In the genomic region with DNA sequence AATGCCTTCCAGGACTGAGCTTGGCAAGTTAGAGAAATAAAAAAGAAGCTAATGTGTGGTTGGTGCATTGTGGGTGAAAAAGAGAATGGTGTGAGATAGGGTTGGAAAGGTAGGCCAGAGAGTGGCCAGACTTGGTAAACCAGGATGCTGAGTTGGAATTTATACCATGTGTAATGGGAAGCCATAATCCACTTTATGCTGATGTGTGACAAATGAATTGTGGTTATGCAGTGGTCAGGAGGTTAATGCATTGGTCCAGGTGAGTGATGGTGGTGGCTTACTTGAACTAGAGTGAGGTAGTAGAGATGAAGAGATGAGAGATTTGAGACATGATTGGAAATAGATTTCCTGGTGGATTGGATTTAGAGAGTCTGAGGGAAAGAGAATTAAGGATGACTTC, we compare ENCODE assay signal across 10 cellular contexts. TPM values are rescaled to one million over a fixed set of nuclear protein-coding genes. Genes with fewer than 3 reads are reported as not detected.
DNase-seq lines count a peak whose midpoint lies in the region; ATAC-seq lines count a peak whose summit lies in the region.
"Had no signal": no experiment of that assay in that cellular context is flagged by ENCODE, and none has a peak within 500 bp of the region (broad histone marks: within the 10 kb centered on the region; RNA-seq: fewer than 3 reads in every experiment).

No MANE protein-coding gene starts in this region.

- peak overlapping the region; percentile 96 to 100 (median 98) for H3K4me3 Mint-ChIP-seq in CD4-positive, alpha-beta memory T cell
- H3K4me3 Mint-ChIP-seq in activated naive CD8-positive, alpha-beta T cell treated with anti-CD3 and anti-CD28 coated beads, Interleukin-2, amount 10 ng/mL, durations not matched to agents 7 days and 5 days, result peak overlapping the region; percentile 99

- H3K27me3 Mint-ChIP-seq in CD4-positive, alpha-beta memory T cell, result peaks cover 0 to 7% of the 10 kb centered on the region in 2 donors
- H3K27me3 Mint-ChIP-seq in activated naive CD8-positive, alpha-beta T cell treated with anti-CD3 and anti-CD28 coated beads, Interleukin-2, amount 10 ng/mL, durations not matched to agents 7 days and 5 days, result no peaks in the 10 kb centered on the region

- ATAC-seq in activated naive CD8-positive, alpha-beta T cell treated with anti-CD3 and anti-CD28 coated beads, Interleukin-2, amount 10 ng/mL, durations not matched to agents 7 days and 5 days (ENCODE audit: low read depth), result no peak
- ATAC-seq in HG02610 (IDR thresholded peaks at IDR 0.05; ENCODE audit: unreplicated experiment), result no peak

- H3K9me3 Mint-ChIP-seq in CD4-positive, alpha-beta memory T cell, result peaks cover 0 to 11% (median 0%) of the 10 kb centered on the region in 8 donors
- no peaks in the 10 kb centered on the region for H3K9me3 Mint-ChIP-seq in activated naive CD8-positive, alpha-beta T cell treated with anti-CD3 and anti-CD28 coated beads, Interleukin-2, amount 10 ng/mL, durations not matched to agents 7 days and 5 days

- H3K27me3 ChIP-seq in CD4-positive, alpha-beta memory T cell (ENCODE audit: insufficient read depth, low read length), result no peaks in the 10 kb centered on the region
- no peaks in the 10 kb centered on the region for H3K27me3 ChIP-seq in HUES64 (ENCODE audit: insufficient read depth, low read length)

- H3K4me3 ChIP-seq in CD4-positive, alpha-beta memory T cell (ENCODE audit: low read length in 2 of 2), result no peak overlapping the region
- H3K4me3 ChIP-seq in HUES64 (ENCODE audit: low read length), result peak overlapping the region; percentile 93
- H3K4me3 ChIP-seq in mesodermal cell (ENCODE audit: extremely low read depth, insufficient read depth, low read length, poor library complexity, severe bottlenecking), result peak overlapping the region; percentile 78

- H3K27ac Mint-ChIP-seq in CD4-positive, alpha-beta memory T cell, result peak overlapping the region in 5 of 7 donors; percentile 71 to 100 (median 99)
- peak overlapping the region; percentile 99 for H3K27ac Mint-ChIP-seq in activated naive CD8-positive, alpha-beta T cell treated with anti-CD3 and anti-CD28 coated beads, Interleukin-2, amount 10 ng/mL, durations not matched to agents 7 days and 5 days

- H3K9ac ChIP-seq in HUES64 (ENCODE audit: low read depth, low read length), result peak overlapping the region; percentile 97

- H3K4me1 ChIP-seq in CD4-positive, alpha-beta memory T cell (ENCODE audit: insufficient read depth, low read length), result peaks cover 27% of the 10 kb centered on the region
- H3K4me1 ChIP-seq in HUES64 (ENCODE audit: insufficient read depth, low read length) (peaks cover 8% of the 10 kb centered on the region; the same call in 1 of the 2 replicates), mesodermal cell (ENCODE audit: control insufficient read depth, insufficient read depth, low read length, poor library complexity, severe bottlenecking) (peaks cover 9% of the 10 kb centered on the region)

- peaks cover 14 to 30% of the 10 kb centered on the region in 2 donors for H3K36me3 Mint-ChIP-seq in CD4-positive, alpha-beta memory T cell
- H3K36me3 Mint-ChIP-seq in activated naive CD8-positive, alpha-beta T cell treated with anti-CD3 and anti-CD28 coated beads, Interleukin-2, amount 10 ng/mL, durations not matched to agents 7 days and 5 days, result peaks cover 13% of the 10 kb centered on the region

- POLR2A ChIA-PET in CD4-positive, alpha-beta memory T cell (lab: Charles Lee; ENCODE audit: partially characterized antibody), result interaction anchor here (0.7 to 10.5 kb wide), 13 partner anchors 23 to 112 kb away, joined by 3 to 611 read pairs (median 44); partner anchors contain the start of genes AURKB, BORCS6, RANGRF and SLC25A35
- POLR2A ChIA-PET in activated naive CD8-positive, alpha-beta T cell treated with anti-CD3 and anti-CD28 coated beads, Interleukin-2, amount 10 ng/mL, durations not matched to agents 7 days and 5 days (lab: Charles Lee), result interaction anchor here (1.2 to 4.0 kb wide), 5 partner anchors 39 to 76 kb away, joined by 3 to 52 read pairs (median 31); partner anchors contain the start of genes AURKB, RANGRF and SLC25A35

- peak overlapping the region; percentile 98 for H3K27ac ChIP-seq in CD4-positive, alpha-beta memory T cell (ENCODE audit: low read depth, low read length)
- peak overlapping the region; percentile 99 for H3K27ac ChIP-seq in HUES64 (ENCODE audit: low read depth, low read length)
- no peak overlapping the region for H3K27ac ChIP-seq in mesodermal cell (ENCODE audit: low read depth, low read length, severe bottlenecking)

- DNase-seq in CD4-positive, alpha-beta memory T cell, result no peak
- DNase-seq in activated naive CD8-positive, alpha-beta T cell treated with anti-CD3 and anti-CD28 coated beads, Interleukin-2, amount 10 ng/mL, durations not matched to agents 7 days and 5 days, result no peak
- DNase-seq in AG08396 (ENCODE audit: low spot score), result no peak
- DNase-seq in amniotic stem cell (lab: John Stamatoyannopoulos, UW), result no peak
- no peak for DNase-seq in activated gamma-delta T cell (lab: John Stamatoyannopoulos, UW)
- DNase-seq: foreskin melanocyte, small intestine had no signal

- H3K36me3 ChIP-seq in CD4-positive, alpha-beta memory T cell (ENCODE audit: insufficient read depth, low read length), result peaks cover 6% of the 10 kb centered on the region
- H3K36me3 ChIP-seq in HUES64 (ENCODE audit: insufficient read depth, low read length), result peaks cover 21% of the 10 kb centered on the region
- H3K36me3 ChIP-seq in mesodermal cell (ENCODE audit: control insufficient read depth, insufficient read depth, low read length), result peaks cover 15% of the 10 kb centered on the region

- H3K9me3 ChIP-seq in CD4-positive, alpha-beta memory T cell (ENCODE audit: control insufficient read depth in 1 of 2, low read length in 2 of 2), result no peaks in the 10 kb centered on the region
- H3K9me3 ChIP-seq in HUES64 (ENCODE audit: insufficient read depth, low read depth, low read length) (no peaks in the 10 kb centered on the region), mesodermal cell (ENCODE audit: control insufficient read depth, low read length) (no peaks in the 10 kb centered on the region)

- intact Hi-C loops in CD4-positive, alpha-beta memory T cell (cut with micrococcal nuclease), result no loop called here

- peaks cover 27 to 57% (median 32%) of the 10 kb centered on the region in 4 donors for H3K4me1 Mint-ChIP-seq in CD4-positive, alpha-beta memory T cell
- peaks cover 26% of the 10 kb centered on the region for H3K4me1 Mint-ChIP-seq in activated naive CD8-positive, alpha-beta T cell treated with anti-CD3 and anti-CD28 coated beads, Interleukin-2, amount 10 ng/mL, durations not matched to agents 7 days and 5 days

- CTCF ChIA-PET in CD4-positive, alpha-beta memory T cell (lab: Charles Lee; ENCODE audit: partially characterized antibody), result interaction anchor here (0.6 to 9.5 kb wide), 3 partner anchors 33 to 113 kb away, joined by 3 to 116 read pairs (median 6); partner anchors contain the start of gene SLC25A35

RNA-seq across cellular contexts. Expression of gene PFAS, which starts 1.0 kb away (rescaled TPM):
- 10 to 100 TPM; 23.0 to 29.1 TPM for total RNA-seq in CD4-positive, alpha-beta memory T cell
- polyA plus RNA-seq in CD4-positive, alpha-beta memory T cell, result 10 to 100 TPM in 1 of 2 donors, 1 to 10 TPM in 1; 8.9 to 14.8 TPM
- polyA plus RNA-seq in HUES64 (2013, experiment 1 of 2), result 63.3 TPM
- polyA plus RNA-seq in HUES64 (2013, experiment 2 of 2), result 55.2 TPM
- 10 to 100 TPM; 47.2 to 56.8 TPM for total RNA-seq in activated naive CD8-positive, alpha-beta T cell treated with anti-CD3 and anti-CD28 coated beads, Interleukin-2, amount 10 ng/mL, durations not matched to agents 7 days and 5 days
- polyA plus RNA-seq in mesodermal cell (2013, experiment 1 of 2), result 23.6 TPM
- polyA plus RNA-seq in mesodermal cell (2013, experiment 2 of 2), result 22.0 TPM

RNA-seq across cellular contexts. Expression of gene CTC1, which starts 2.2 kb away (rescaled TPM):
- total RNA-seq in CD4-positive, alpha-beta memory T cell, result 100 to 1,000 TPM; 310 to 317 TPM
- polyA plus RNA-seq in CD4-positive, alpha-beta memory T cell, result 10 to 100 TPM; 17.0 to 46.8 TPM
- polyA plus RNA-seq in HUES64 (2013, experiment 1 of 2), result 12.4 TPM
- 10.8 TPM for polyA plus RNA-seq in HUES64 (2013, experiment 2 of 2)
- total RNA-seq in activated naive CD8-positive, alpha-beta T cell treated with anti-CD3 and anti-CD28 coated beads, Interleukin-2, amount 10 ng/mL, durations not matched to agents 7 days and 5 days, result 100 to 1,000 TPM; 129 to 130 TPM
- polyA plus RNA-seq in mesodermal cell (2013, experiment 1 of 2), result 8.3 TPM
- polyA plus RNA-seq in mesodermal cell (2013, experiment 2 of 2), result 14.8 TPM

RNA-seq across cellular contexts. Expression of gene RANGRF, which starts 38.4 kb away (rescaled TPM):
- total RNA-seq in CD4-positive, alpha-beta memory T cell, result 10 to 100 TPM; 39.7 to 42.8 TPM
- polyA plus RNA-seq in CD4-positive, alpha-beta memory T cell, result 10 to 100 TPM; 77.5 to 96.2 TPM
- 36.9 TPM for polyA plus RNA-seq in HUES64 (2013, experiment 1 of 2)
- polyA plus RNA-seq in HUES64 (2013, experiment 2 of 2), result 33.5 TPM
- total RNA-seq in activated naive CD8-positive, alpha-beta T cell treated with anti-CD3 and anti-CD28 coated beads, Interleukin-2, amount 10 ng/mL, durations not matched to agents 7 days and 5 days, result 10 to 100 TPM; 43.6 to 44.9 TPM
- 37.8 TPM for polyA plus RNA-seq in mesodermal cell (2013, experiment 1 of 2)
- 33.6 TPM for polyA plus RNA-seq in mesodermal cell (2013, experiment 2 of 2)

RNA-seq across cellular contexts. Expression of gene AURKB, which starts 39.7 kb away (rescaled TPM):
- under 1 TPM; 0.67 to 0.83 TPM for total RNA-seq in CD4-positive, alpha-beta memory T cell
- polyA plus RNA-seq in CD4-positive, alpha-beta memory T cell, result under 1 TPM in 1 of 2 donors, not detected in 1; 0.36 TPM
- polyA plus RNA-seq in HUES64 (2013, experiment 1 of 2), result 119 TPM
- polyA plus RNA-seq in HUES64 (2013, experiment 2 of 2), result 134 TPM
- 100 to 1,000 TPM; 128 to 152 TPM for total RNA-seq in activated naive CD8-positive, alpha-beta T cell treated with anti-CD3 and anti-CD28 coated beads, Interleukin-2, amount 10 ng/mL, durations not matched to agents 7 days and 5 days
- polyA plus RNA-seq in mesodermal cell (2013, experiment 1 of 2), result 109 TPM
- 103 TPM for polyA plus RNA-seq in mesodermal cell (2013, experiment 2 of 2)

RNA-seq across cellular contexts. Expression of gene SLC25A35, which starts 45.1 kb away (rescaled TPM):
- 1 to 10 TPM; 7.3 to 8.4 TPM for total RNA-seq in CD4-positive, alpha-beta memory T cell
- polyA plus RNA-seq in CD4-positive, alpha-beta memory T cell, result 1 to 10 TPM in 1 of 2 donors, under 1 TPM in 1; 0.86 to 1.1 TPM
- 2.1 TPM for polyA plus RNA-seq in HUES64 (2013, experiment 1 of 2)
- 2.5 TPM for polyA plus RNA-seq in HUES64 (2013, experiment 2 of 2)
- 1 to 10 TPM; 7.4 to 9.1 TPM for total RNA-seq in activated naive CD8-positive, alpha-beta T cell treated with anti-CD3 and anti-CD28 coated beads, Interleukin-2, amount 10 ng/mL, durations not matched to agents 7 days and 5 days
- 2.5 TPM for polyA plus RNA-seq in mesodermal cell (2013, experiment 1 of 2)
- 2.0 TPM for polyA plus RNA-seq in mesodermal cell (2013, experiment 2 of 2)

Comparison
In these comparisons a context has a peak if more than half of its experiments do, and no peak if none do; other contexts are left out.
1. H3K4me3 ChIP-seq: peak in HUES64 (single experiment) and mesodermal cell (single experiment); none in CD4-positive, alpha-beta memory T cell (0 of 2).